17 cellular contexts compared by ENCODE assay signal in the genomic region with DNA sequence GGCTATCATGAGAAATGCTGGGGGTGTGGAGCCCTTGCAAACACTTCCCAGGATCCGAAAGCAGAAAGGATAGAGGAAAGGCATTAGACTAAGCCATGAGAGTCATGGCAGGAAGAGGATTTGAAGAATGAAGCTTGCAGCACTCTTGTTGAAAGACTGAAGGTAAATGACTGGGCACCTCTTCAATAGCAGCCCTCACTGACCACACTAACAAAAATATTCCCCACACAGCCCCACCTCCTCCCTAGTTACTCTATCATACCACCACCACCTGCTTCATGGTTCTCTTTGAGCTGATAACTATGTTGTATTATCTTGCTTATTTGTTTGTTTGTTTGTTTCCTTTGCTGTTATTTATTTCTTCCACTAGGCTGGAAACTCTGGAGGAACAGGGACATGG.
"Had no signal": no experiment of that assay in that cellular context is flagged by ENCODE, and none has a peak within 500 bp of the region (broad histone marks: within the 10 kb centered on the region; RNA-seq: fewer than 3 reads in every experiment).

No MANE protein-coding gene starts in this region.

- DNase-seq: effector CD4-positive, alpha-beta T cell; endodermal cell; foreskin keratinocyte; head of caudate nucleus; hypothalamus; mammary epithelial cell; naive thymus-derived CD8-positive, alpha-beta T cell; posterior cingulate gyrus; sigmoid colon; stimulated activated CD4-positive, alpha-beta T cell treated with anti-CD3 and anti-CD28 coated beads, Interleukin-2, amount 100 ng/mL, for 24 hours; stimulated activated naive CD4-positive, alpha-beta T cell; stomach; substantia nigra; trophoblast cell had no signal

- H3K27ac ChIP-seq: coronary artery, foreskin keratinocyte, sigmoid colon, stomach, thoracic aorta had no signal

- ATAC-seq: naive thymus-derived CD8-positive, alpha-beta T cell had no signal

- H3K4me3 ChIP-seq: coronary artery, sigmoid colon, skin epidermis, stomach, thoracic aorta had no signal

- H3K27me3 ChIP-seq: foreskin keratinocyte, sigmoid colon, stomach had no signal

- H3K9me3 ChIP-seq: sigmoid colon, stomach, thoracic aorta had no signal

- H3K36me3 ChIP-seq: sigmoid colon, stomach, thoracic aorta had no signal
